ENCODE assay signal across 11 cellular contexts in the genomic region with DNA sequence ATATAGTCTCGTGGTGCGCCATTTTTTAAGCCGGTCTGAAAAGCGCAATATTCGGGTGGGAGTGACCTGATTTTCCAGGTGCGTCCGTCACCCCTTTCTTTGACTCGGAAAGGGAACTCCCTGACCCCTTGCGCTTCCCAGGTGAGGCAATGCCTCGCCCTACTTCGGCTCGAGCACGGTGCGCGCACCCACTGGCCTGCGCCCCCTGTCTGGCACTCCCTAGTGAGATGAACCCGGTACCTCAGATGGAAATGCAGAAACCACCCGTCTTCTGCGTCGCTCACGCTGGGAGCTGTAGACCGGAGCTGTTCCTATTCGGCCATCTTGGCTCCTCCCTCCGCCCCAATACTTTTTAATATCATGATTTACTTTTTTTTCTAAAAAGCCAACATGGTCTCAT. TPM values are rescaled to one million over a fixed set of nuclear protein-coding genes. Genes with fewer than 3 reads are reported as not detected.
DNase-seq lines count a peak whose midpoint lies in the region; TF ChIP-seq lines count a peak whose summit lies in the region.
"Not testable (repeated sequence)": the region's sequence is repeated elsewhere in the genome, so short reads cannot be mapped to it uniquely, and the experiment has no call there.
"Had no signal": no experiment of that assay in that cellular context is flagged by ENCODE, and none has a peak within 500 bp of the region (broad histone marks: within the 10 kb centered on the region; RNA-seq: fewer than 3 reads in every experiment).

No MANE protein-coding gene starts in this region.

- H3K27me3 ChIP-seq in H7 (ENCODE audit: control insufficient read depth, insufficient read depth, low read length); NT2/D1 (ENCODE audit: insufficient read depth, insufficient read length): not testable (repeated sequence)

- not testable (repeated sequence) for H3K36me3 ChIP-seq in H7 (replicated peaks; ENCODE audit: control insufficient read depth, insufficient read depth, low read length); NT2/D1 (ENCODE audit: insufficient read depth, insufficient read length, low read length)

- DNase-seq in H7; NT2/D1 (ENCODE audit: low read depth, low spot score); chondrocyte (ENCODE audit: low spot score); fibroblast of villous mesenchyme (ENCODE audit: low read depth); nephron progenitor cell; type B pancreatic cell (ENCODE audit: extremely low spot score, unreplicated experiment): not testable (repeated sequence)
- peak in 2 of 3 experiments; percentile 40 to 65 for DNase-seq in NCI-H1417 (lab: John Stamatoyannopoulos, UW)

- not testable (repeated sequence) for H3K4me1 Mint-ChIP-seq in chondrocyte (ENCODE audit: low read depth); nephron progenitor cell; type B pancreatic cell (ENCODE audit: unreplicated experiment)

- not testable (repeated sequence) for H3K4me1 ChIP-seq in NT2/D1 (ENCODE audit: insufficient read depth, insufficient read length)

- H3K4me3 Mint-ChIP-seq in chondrocyte (ENCODE audit: unreplicated experiment): peak overlapping the region; percentile 9
- H3K4me3 Mint-ChIP-seq in nephron progenitor cell: peak overlapping the region; percentile 66
- H3K4me3 Mint-ChIP-seq in type B pancreatic cell: peak overlapping the region; percentile 67

- H3K27me3 Mint-ChIP-seq in chondrocyte (ENCODE audit: low read depth) (peaks cover 12% of the 10 kb centered on the region), nephron progenitor cell (ENCODE audit: low read depth, poor library complexity) (peaks cover 15% of the 10 kb centered on the region), type B pancreatic cell (peaks cover 29% of the 10 kb centered on the region)

- H3K27ac ChIP-seq in 22Rv1: peak overlapping the region; percentile 76

- peak; percentile 9; the same call in 1 of the 2 replicates for TF ChIP-seq CTCF in 22Rv1 (IDR thresholded peaks at IDR 0.05)
- not testable (repeated sequence) for TF ChIP-seq CTCF in chondrocyte (IDR thresholded peaks at IDR 0.05); fibroblast of villous mesenchyme (IDR thresholded peaks at IDR 0.05; ENCODE audit: insufficient read depth, low read depth, low read length); nephron progenitor cell (IDR thresholded peaks at IDR 0.05); type B pancreatic cell (conservative IDR thresholded peaks at IDR 0.05)

- not testable (repeated sequence) for H3K9ac ChIP-seq in NT2/D1 (ENCODE audit: insufficient read length, low read depth)

- H3K27ac Mint-ChIP-seq in chondrocyte (ENCODE audit: unreplicated experiment); nephron progenitor cell; type B pancreatic cell: not testable (repeated sequence)

- not testable (repeated sequence) for H3K9me3 ChIP-seq in NT2/D1 (ENCODE audit: insufficient read depth, low read length)

- not testable (repeated sequence) for H3K36me3 Mint-ChIP-seq in chondrocyte (ENCODE audit: low read depth); nephron progenitor cell (ENCODE audit: low read depth); type B pancreatic cell

- not testable (repeated sequence) for H3K9me3 Mint-ChIP-seq in chondrocyte (ENCODE audit: low read depth); type B pancreatic cell
- H3K9me3 Mint-ChIP-seq in nephron progenitor cell: peaks cover 15% of the 10 kb centered on the region

- H3K4me3 ChIP-seq in H7 (ENCODE audit: insufficient read depth, low read depth, low read length) (peak overlapping the region; percentile 27; the same call in 1 of the 2 replicates), NT2/D1 (ENCODE audit: insufficient read length, low read depth) (peak overlapping the region; percentile 18), fibroblast of villous mesenchyme (ENCODE audit: low read depth, low read length) (peak overlapping the region; percentile 37)

RNA-seq across cellular contexts. Expression of gene FEZF1, which starts 19.9 kb away (rescaled TPM):
- 2.1 and 5.0 TPM in 2 replicates for total RNA-seq in H7 (2014; rRNA removed; shearing (Covaris generic))
- total RNA-seq in chondrocyte (not detected in 3 replicates), fibroblast of villous mesenchyme (not detected in 2 replicates), type B pancreatic cell (ENCODE audit: low replicate concordance) (0.67 TPM in 1 of 2 replicates, not detected in the other)
- total RNA-seq: CD8-positive, alpha-beta T cell; K562; LHCN-M2 had no signal

Comparison
In these comparisons a context has a peak if more than half of its experiments do, and no peak if none do; other contexts are left out.
1. H3K4me3 Mint-ChIP-seq: peak in every context shown above with its lines; median percentile 67 in type B pancreatic cell; 66 in nephron progenitor cell; 9 in chondrocyte.